In the genomic region with DNA sequence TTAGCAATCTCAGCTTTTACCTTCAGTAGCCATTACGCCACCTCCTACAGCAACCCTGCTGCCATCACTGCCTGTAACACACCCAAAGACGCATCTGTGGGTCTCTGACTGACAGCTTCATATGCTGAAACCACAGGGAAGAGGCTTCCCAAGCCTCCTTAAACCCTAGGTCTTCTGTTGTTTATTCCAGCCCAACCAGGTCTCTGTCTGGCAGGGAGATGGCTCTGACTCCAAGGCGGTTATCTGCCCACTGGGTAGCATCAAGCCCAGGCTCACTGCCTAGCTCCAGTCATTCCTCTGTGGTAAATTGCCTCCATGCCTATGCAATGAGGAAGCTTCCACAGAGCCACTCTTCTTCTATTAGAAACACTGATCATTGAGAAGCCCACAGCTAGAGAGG, we compare ENCODE assay signal across 27 cellular contexts.
"Had no signal": no experiment of that assay in that cellular context is flagged by ENCODE, and none has a peak within 500 bp of the region (broad histone marks: within the 10 kb centered on the region; RNA-seq: fewer than 3 reads in every experiment).

No MANE protein-coding gene starts in this region.

- H3K27ac ChIP-seq: breast epithelium, coronary artery, dorsolateral prefrontal cortex, foreskin keratinocyte, gastrocnemius medialis, heart left ventricle had no signal

- H3K36me3 ChIP-seq: breast epithelium, gastrocnemius medialis, heart left ventricle had no signal

- H3K9me3 ChIP-seq: breast epithelium, gastrocnemius medialis had no signal

- DNase-seq: activated CD4-positive, alpha-beta memory T cell treated with anti-CD3 and anti-CD28 coated beads for 36 hours; activated CD4-positive, alpha-beta T cell treated with anti-CD3 and anti-CD28 coated beads for 36 hours; activated CD4-positive, alpha-beta T cell treated with anti-CD3 and anti-CD28 coated beads, Interleukin-2, amount 10 ng/mL, durations not matched to agents 24 days and 14 days; activated CD4-positive, CD25-positive, alpha-beta regulatory T cell; activated CD4-positive, CD25-positive, alpha-beta regulatory T cell treated with anti-CD3 and anti-CD28 coated beads, Interleukin-2, amount 50 U/mL, for 72 hours; activated CD8-positive, alpha-beta memory T cell treated with anti-CD3 and anti-CD28 coated beads, Interleukin-2, amount 50 U/mL, for 48 hours; activated gamma-delta T cell; activated naive CD4-positive, alpha-beta T cell; activated naive CD4-positive, alpha-beta T cell treated with anti-CD3 and anti-CD28 coated beads, Interleukin-2, amount 50 U/mL, for 16 hours; activated T-cell treated with anti-CD3 and anti-CD28 coated beads for 4 hours; activated T-cell treated with anti-CD3 and anti-CD28 coated beads, Interleukin-2, amount 50 U/mL, for 24 hours; activated T-cell treated with anti-CD3 and anti-CD28 coated beads, Interleukin-2, amount 50 U/mL, for 72 hours; amygdala; aorta; dorsolateral prefrontal cortex; effector memory CD4-positive, alpha-beta T cell; endodermal cell; foreskin keratinocyte; gastrocnemius medialis; glutamatergic neuron; heart left ventricle; T-helper 1 cell; T-helper 17 cell; T1000 had no signal

- H3K4me3 ChIP-seq: breast epithelium, coronary artery, dorsolateral prefrontal cortex, gastrocnemius medialis, heart left ventricle had no signal

- H3K27me3 ChIP-seq: breast epithelium, gastrocnemius medialis, heart left ventricle had no signal

- ATAC-seq: activated CD4-positive, alpha-beta T cell treated with anti-CD3 and anti-CD28 coated beads for 36 hours; activated T-cell treated with anti-CD3 and anti-CD28 coated beads, Interleukin-2, amount 50 U/mL, for 72 hours; esophagus mucosa; foreskin keratinocyte; gastrocnemius medialis; T-helper 17 cell had no signal
